In the genomic region with DNA sequence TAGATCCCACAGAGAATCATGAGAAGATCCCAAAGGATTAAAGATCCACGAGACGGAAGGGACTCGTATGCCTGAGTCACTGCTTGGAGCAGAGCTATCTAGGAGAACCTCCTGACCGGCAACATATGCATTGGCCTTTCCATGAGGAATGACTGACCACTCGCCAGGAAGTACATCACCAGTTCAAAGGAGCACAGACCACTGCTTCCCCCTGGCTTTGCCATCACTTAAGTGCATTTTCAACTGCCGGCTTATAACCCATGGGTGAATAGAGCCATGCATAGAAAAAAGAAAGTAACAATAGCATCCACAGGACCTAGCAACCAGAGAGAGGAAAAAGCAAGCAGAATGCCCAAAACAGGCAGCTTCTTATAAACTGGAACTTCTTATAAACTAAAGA, we compare ENCODE assay signal across 2 cellular contexts.
TF ChIP-seq lines count a peak whose summit lies in the region.

No MANE protein-coding gene starts in this region.

TF ChIP-seq in SK-N-SH, 30 proteins besides CTCF, POLR2A, EP300 and RAD21 (continued from another document):
- TF ChIP-seq RFX5 (IDR thresholded peaks at IDR 0.05; ENCODE audit: low read length): no peak
- no peak for TF ChIP-seq IRF3 (IDR thresholded peaks at IDR 0.05; ENCODE audit: low read depth, low read length)
- TF ChIP-seq MAX (IDR thresholded peaks at IDR 0.05; ENCODE audit: low read depth): no peak
- TF ChIP-seq RXRA (IDR thresholded peaks at IDR 0.05; ENCODE audit: borderline replicate concordance, low read depth): no peak
- TF ChIP-seq, protein P1, sequence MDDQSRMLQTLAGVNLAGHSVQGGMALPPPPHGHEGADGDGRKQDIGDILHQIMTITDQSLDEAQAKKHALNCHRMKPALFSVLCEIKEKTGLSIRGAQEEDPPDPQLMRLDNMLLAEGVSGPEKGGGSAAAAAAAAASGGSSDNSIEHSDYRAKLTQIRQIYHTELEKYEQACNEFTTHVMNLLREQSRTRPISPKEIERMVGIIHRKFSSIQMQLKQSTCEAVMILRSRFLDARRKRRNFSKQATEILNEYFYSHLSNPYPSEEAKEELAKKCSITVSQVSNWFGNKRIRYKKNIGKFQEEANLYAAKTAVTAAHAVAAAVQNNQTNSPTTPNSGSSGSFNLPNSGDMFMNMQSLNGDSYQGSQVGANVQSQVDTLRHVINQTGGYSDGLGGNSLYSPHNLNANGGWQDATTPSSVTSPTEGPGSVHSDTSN (IDR thresholded peaks at IDR 0.05): no peak
- TF ChIP-seq FOXJ3 (CRISPR knock-in tag; IDR thresholded peaks at IDR 0.05): no peak
- no peak for TF ChIP-seq NRF1 (IDR thresholded peaks at IDR 0.05; ENCODE audit: low read depth, low read length)
- no peak for TF ChIP-seq REST (IDR thresholded peaks at IDR 0.05; ENCODE audit: low read depth, low read length)
- no peak for TF ChIP-seq FOSL2 (IDR thresholded peaks at IDR 0.05; ENCODE audit: borderline replicate concordance, low read depth)
- TF ChIP-seq POLR2AphosphoS5 (IDR thresholded peaks at IDR 0.05; ENCODE audit: low read depth, low read length): no peak
- TF ChIP-seq, protein P2, sequence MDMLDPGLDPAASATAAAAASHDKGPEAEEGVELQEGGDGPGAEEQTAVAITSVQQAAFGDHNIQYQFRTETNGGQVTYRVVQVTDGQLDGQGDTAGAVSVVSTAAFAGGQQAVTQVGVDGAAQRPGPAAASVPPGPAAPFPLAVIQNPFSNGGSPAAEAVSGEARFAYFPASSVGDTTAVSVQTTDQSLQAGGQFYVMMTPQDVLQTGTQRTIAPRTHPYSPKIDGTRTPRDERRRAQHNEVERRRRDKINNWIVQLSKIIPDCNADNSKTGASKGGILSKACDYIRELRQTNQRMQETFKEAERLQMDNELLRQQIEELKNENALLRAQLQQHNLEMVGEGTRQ (IDR thresholded peaks at IDR 0.05; ENCODE audit: borderline replicate concordance, low read depth, low read length): no peak
- no peak for TF ChIP-seq SMC3 (IDR thresholded peaks at IDR 0.05; ENCODE audit: low read depth, low read length)
- TF ChIP-seq TCF12 (IDR thresholded peaks at IDR 0.05): no peak
- TF ChIP-seq MEF2A (IDR thresholded peaks at IDR 0.05; ENCODE audit: borderline replicate concordance, low read depth): no peak
- no peak for TF ChIP-seq NFIC (IDR thresholded peaks at IDR 0.05; ENCODE audit: borderline replicate concordance)

TF ChIP-seq in SK-N-SH treated with all-trans-retinoic acid at 6 μM for 48 hours, 23 proteins besides CTCF, POLR2A, EP300 and RAD21 (continued from another document):
- TF ChIP-seq, protein P3, sequence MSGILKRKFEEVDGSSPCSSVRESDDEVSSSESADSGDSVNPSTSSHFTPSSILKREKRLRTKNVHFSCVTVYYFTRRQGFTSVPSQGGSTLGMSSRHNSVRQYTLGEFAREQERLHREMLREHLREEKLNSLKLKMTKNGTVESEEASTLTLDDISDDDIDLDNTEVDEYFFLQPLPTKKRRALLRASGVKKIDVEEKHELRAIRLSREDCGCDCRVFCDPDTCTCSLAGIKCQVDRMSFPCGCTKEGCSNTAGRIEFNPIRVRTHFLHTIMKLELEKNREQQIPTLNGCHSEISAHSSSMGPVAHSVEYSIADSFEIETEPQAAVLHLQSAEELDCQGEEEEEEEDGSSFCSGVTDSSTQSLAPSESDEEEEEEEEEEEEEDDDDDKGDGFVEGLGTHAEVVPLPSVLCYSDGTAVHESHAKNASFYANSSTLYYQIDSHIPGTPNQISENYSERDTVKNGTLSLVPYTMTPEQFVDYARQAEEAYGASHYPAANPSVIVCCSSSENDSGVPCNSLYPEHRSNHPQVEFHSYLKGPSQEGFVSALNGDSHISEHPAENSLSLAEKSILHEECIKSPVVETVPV (CRISPR knock-in tag; IDR thresholded peaks at IDR 0.05): no peak
- TF ChIP-seq BACH2 (CRISPR knock-in tag; IDR thresholded peaks at IDR 0.05; ENCODE audit: borderline replicate concordance) (no peak), PATZ1 (CRISPR knock-in tag; IDR thresholded peaks at IDR 0.05; ENCODE audit: borderline replicate concordance) (no peak), OSR1 (CRISPR knock-in tag; IDR thresholded peaks at IDR 0.05) (no peak), PPARA (CRISPR knock-in tag; IDR thresholded peaks at IDR 0.05; ENCODE audit: borderline replicate concordance) (no peak)
